ENCODE assay signal across 10 cellular contexts in the genomic region with DNA sequence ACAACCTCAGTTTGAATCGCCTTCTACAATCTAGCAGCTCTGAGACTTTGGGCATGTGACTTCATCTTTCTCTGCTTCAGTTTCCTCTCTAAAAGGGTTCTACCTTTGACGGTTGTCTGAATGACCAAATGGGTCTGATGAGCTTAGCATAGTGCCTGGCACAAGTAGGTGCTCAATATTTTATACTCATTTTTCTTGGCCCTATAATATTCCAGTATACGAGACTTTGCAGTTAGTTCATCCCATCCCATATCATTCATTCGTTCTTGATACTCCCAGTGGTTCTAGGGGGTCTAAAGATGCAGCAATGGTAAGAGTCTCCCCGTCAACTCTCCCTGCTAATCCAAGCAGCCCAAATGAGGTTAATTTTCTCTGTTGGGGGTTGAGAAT.
"Had no signal": no experiment of that assay in that cellular context is flagged by ENCODE, and none has a peak within 500 bp of the region (broad histone marks: within the 10 kb centered on the region; RNA-seq: fewer than 3 reads in every experiment).

No MANE protein-coding gene starts in this region.

- H3K9me3 Mint-ChIP-seq: GM23338, H9, HFFc6 had no signal

- H3K9ac ChIP-seq: GM23248 had no signal

- FAIRE-seq: H1, H54 had no signal

- H3K4me3 ChIP-seq: GM23248, GM23338, HAP-1 had no signal

- H3K27ac ChIP-seq: GM23248 had no signal

- H3K36me3 ChIP-seq: HAP-1 had no signal

- H3K27ac Mint-ChIP-seq: GM23338, H9, HFFc6 had no signal

- DNase-seq: GM23248, GOT3, H9, HCEC 1CT, HFFc6 had no signal

- ATAC-seq: GM23338, HCT116 had no signal

- H3K9me3 ChIP-seq: HAP-1 had no signal

- H2AFZ ChIP-seq: GM23248, GM23338 had no signal

- H3K4me3 Mint-ChIP-seq: GM23338, H9, HFFc6 had no signal

- H3K4me2 ChIP-seq: GM23338 had no signal
